Comparison of ENCODE assay signal across 24 cellular contexts in genomic region chr14:79246200-79246599, GRCh38.
"Had no signal": no experiment of that assay in that cellular context is flagged by ENCODE, and none has a peak within 500 bp of the region (broad histone marks: within the 10 kb centered on the region; RNA-seq: fewer than 3 reads in every experiment).

No MANE protein-coding gene starts in this region.

- H3K4me1 ChIP-seq: left ventricle myocardium inferior, prostate gland, spleen, suprapubic skin, tibial artery, uterus had no signal

- H3K4me3 ChIP-seq: left ventricle myocardium inferior, lung, ovary, prostate gland, spleen, suprapubic skin, thoracic aorta, tibial artery, uterus had no signal

- ATAC-seq: left colon; naive thymus-derived CD4-positive, alpha-beta T cell; natural killer cell treated with Interleukin-12 subunit alpha and Interleukin-12 subunit beta and Interleukin-15 and Interleukin-18, amount 100 ng/mL, for 72 hours; right cardiac atrium; sciatic nerve; stimulated activated effector memory CD8-positive, alpha-beta T cell treated with anti-CD3 and anti-CD28 coated beads, Interleukin-12 subunit alpha, Interleukin-12 subunit beta, amount 100 ng/mL, for 72 hours had no signal

- H3K27ac ChIP-seq: left ventricle myocardium inferior, ovary, prostate gland, spleen, suprapubic skin, thoracic aorta, tibial artery, uterus had no signal

- H3K9me3 ChIP-seq: left ventricle myocardium inferior, ovary, prostate gland, suprapubic skin, thoracic aorta, tibial artery, uterus had no signal

- H3K36me3 ChIP-seq: left ventricle myocardium inferior, ovary, prostate gland, spleen, suprapubic skin, thoracic aorta, tibial artery, uterus had no signal

- DNase-seq: hypothalamus; immature natural killer cell; kidney; left colon; left ventricle myocardium inferior; mesendoderm; naive thymus-derived CD4-positive, alpha-beta T cell; ovary; posterior cingulate gyrus; retina; right cardiac atrium; small intestine; spleen; stimulated activated CD4-positive, alpha-beta T cell treated with anti-CD3 and anti-CD28 coated beads, Interleukin-4, amount 100 ng/mL, for 24 hours; stimulated activated naive CD4-positive, alpha-beta T cell; tibial artery; uterus had no signal

- H3K27me3 ChIP-seq: ovary, spleen, suprapubic skin, tibial artery, uterus had no signal
